8 cellular contexts compared by ENCODE assay signal in the genomic region with DNA sequence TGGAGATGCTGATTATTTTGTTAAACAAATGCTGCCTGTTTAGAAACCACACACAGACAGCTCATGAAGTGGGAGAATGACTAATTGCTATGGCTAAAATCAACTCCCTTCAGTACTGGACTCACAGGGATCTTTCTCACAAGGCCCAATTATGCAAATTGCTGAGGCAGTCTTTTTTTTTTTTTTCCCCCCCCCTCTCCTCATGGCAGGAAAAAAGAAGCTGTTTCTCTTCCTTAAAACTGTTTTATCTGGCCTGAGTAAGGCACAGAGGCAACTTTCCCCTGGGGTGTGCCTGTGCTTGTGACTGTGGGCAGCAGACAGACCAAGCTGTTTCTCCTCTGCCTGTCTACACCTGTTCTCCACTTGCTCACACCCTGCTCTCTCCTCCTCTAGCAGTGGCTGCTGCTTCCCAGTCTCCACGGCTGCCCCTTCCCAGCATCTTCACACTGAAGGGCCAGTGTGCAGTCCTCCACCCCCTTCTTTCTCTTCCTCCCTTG.
DNase-seq lines count a peak whose midpoint lies in the region; ATAC-seq, FAIRE-seq and TF ChIP-seq lines count a peak whose summit lies in the region.

No MANE protein-coding gene starts in this region.

- H3K9me3 Mint-ChIP-seq in astrocyte (ENCODE audit: unreplicated experiment), result no peaks in the 10 kb centered on the region

- H3K4me3 Mint-ChIP-seq in astrocyte (ENCODE audit: unreplicated experiment), result no peak overlapping the region

- intact Hi-C loops in dorsolateral prefrontal cortex (cut with DNase I), result no loop called here

- H3K4me1 ChIP-seq in astrocyte (ENCODE audit: insufficient read depth, low read length), result peaks cover 65% of the 10 kb centered on the region
- peaks cover 44% of the 10 kb centered on the region for H3K4me1 ChIP-seq in mesodermal cell (ENCODE audit: control insufficient read depth, insufficient read depth, low read length, poor library complexity, severe bottlenecking)

- peak overlapping the region; percentile 96 for H3K27ac Mint-ChIP-seq in astrocyte (ENCODE audit: unreplicated experiment)

- no peak overlapping the region for H2AFZ ChIP-seq in astrocyte (ENCODE audit: low read depth, low read length)

- H3K27me3 Mint-ChIP-seq in astrocyte (ENCODE audit: low read depth, unreplicated experiment), result no peaks in the 10 kb centered on the region

- WGBS in mesodermal cell (ENCODE audit: insufficient coverage in 2 of 2), 2 experiments, result 62 to 90% methylated on average over 1 of the region's 1 CpG

- H3K4me1 Mint-ChIP-seq in astrocyte (ENCODE audit: low read depth, unreplicated experiment), result peaks cover 48% of the 10 kb centered on the region

- H3K27me3 ChIP-seq in astrocyte (ENCODE audit: insufficient read depth, low read length), result no peaks in the 10 kb centered on the region
- no peaks in the 10 kb centered on the region for H3K27me3 ChIP-seq in dorsolateral prefrontal cortex

- FAIRE-seq in astrocyte (lab: Jason Lieb, UNC), result no peak

- ATAC-seq in HG03432 (IDR thresholded peaks at IDR 0.05; ENCODE audit: unreplicated experiment), result peak; percentile 52

- DNase-seq in SIG-M5 treated with dmso at 0.1 percent for 504 hours (lab: John Stamatoyannopoulos, UW; ENCODE audit: unreplicated experiment) (peak; percentile 28), SIG-M5 (lab: John Stamatoyannopoulos, UW) (no peak), astrocyte (ENCODE audit: low read depth) (peak; percentile 93), dorsolateral prefrontal cortex (no peak), iPS-NIHi11 (ENCODE audit: low spot score) (no peak), NCI-H446 treated with DMSO at 0.1 percent for 48 hours (lab: John Stamatoyannopoulos, UW) (no peak)

- H3K79me2 ChIP-seq in astrocyte (ENCODE audit: insufficient read depth, low read length), result peaks cover 23% of the 10 kb centered on the region

- peak overlapping the region; percentile 87 for H3K9ac ChIP-seq in astrocyte (ENCODE audit: low read length)

- H3K4me3 ChIP-seq in astrocyte (ENCODE audit: insufficient read depth, low read depth, low read length) (peak overlapping the region; percentile 27), mesodermal cell (ENCODE audit: extremely low read depth, insufficient read depth, low read length, poor library complexity, severe bottlenecking) (no peak overlapping the region), dorsolateral prefrontal cortex (peak overlapping the region in 8 of 59 donors; percentile 2 to 62 (median 18))

- H4K20me1 ChIP-seq in astrocyte (ENCODE audit: insufficient read depth, low read length), result no peaks in the 10 kb centered on the region

- H3K27ac ChIP-seq in astrocyte (ENCODE audit: low read depth, low read length) (peak overlapping the region; percentile 99), mesodermal cell (ENCODE audit: low read depth, low read length, severe bottlenecking) (peak overlapping the region; percentile 57), dorsolateral prefrontal cortex (peak overlapping the region in 17 of 59 donors; percentile 1 to 69 (median 26))

- TF ChIP-seq CTCF in astrocyte (IDR thresholded peaks at IDR 0.05; ENCODE audit: insufficient read depth, low read depth, low read length) (no peak), dorsolateral prefrontal cortex (IDR thresholded peaks at IDR 0.05 in 54 of 56, conservative IDR thresholded peaks at IDR 0.05 in 2 of 56; ENCODE audit: low read depth in 1 of 56, partially characterized antibody in 56 of 56) (no peak)

- H3K9me3 ChIP-seq in astrocyte (ENCODE audit: insufficient read depth, low read depth, low read length) (no peaks in the 10 kb centered on the region), mesodermal cell (ENCODE audit: control insufficient read depth, low read length) (no peaks in the 10 kb centered on the region)

- peak overlapping the region; percentile 79 for H3K4me2 ChIP-seq in astrocyte (ENCODE audit: low read length)

- H3K36me3 ChIP-seq in astrocyte (ENCODE audit: insufficient read depth, low read length) (no peaks in the 10 kb centered on the region), mesodermal cell (ENCODE audit: control insufficient read depth, insufficient read depth, low read length) (no peaks in the 10 kb centered on the region)

- H3K36me3 Mint-ChIP-seq in astrocyte (ENCODE audit: low read depth, unreplicated experiment), result no peaks in the 10 kb centered on the region

Comparison
In these comparisons a context has a peak if more than half of its experiments do, and no peak if none do; other contexts are left out.
1. DNase-seq: peak in SIG-M5 treated with dmso at 0.1 percent for 504 hours (single experiment) and astrocyte (single experiment); none in SIG-M5 (single experiment), dorsolateral prefrontal cortex (0 of 10), iPS-NIHi11 (single experiment) and NCI-H446 treated with DMSO at 0.1 percent for 48 hours (single experiment).